In the genomic region with DNA sequence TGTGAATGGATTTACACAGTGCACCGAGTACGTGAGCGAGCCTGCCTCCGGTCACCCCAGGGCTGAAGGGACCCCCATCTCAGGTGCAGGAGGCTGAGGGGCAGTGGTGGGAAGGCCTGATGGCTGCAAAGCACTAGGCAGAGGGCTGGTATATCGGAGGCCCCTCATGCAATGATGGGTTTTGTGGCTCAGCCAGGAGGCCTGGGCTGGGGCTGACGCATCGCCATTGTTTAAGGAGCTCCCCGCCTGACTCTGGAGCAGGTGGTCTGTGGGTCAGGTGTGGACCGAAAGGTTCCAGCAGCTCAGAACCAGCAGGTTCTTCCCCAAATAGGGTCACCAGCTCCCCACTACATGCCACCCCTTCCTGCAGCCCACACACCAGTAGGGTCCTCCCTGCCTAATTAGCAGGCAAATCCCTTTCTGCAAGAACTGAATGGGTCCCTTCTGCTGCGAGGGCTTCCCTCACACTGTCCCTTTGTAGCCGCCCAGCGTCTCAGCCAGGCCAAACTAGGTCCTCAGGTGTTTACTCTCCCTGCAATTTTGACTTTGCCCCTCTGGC, we compare ENCODE assay signal across 20 cellular contexts.
"Had no signal": no experiment of that assay in that cellular context is flagged by ENCODE, and none has a peak within 500 bp of the region (broad histone marks: within the 10 kb centered on the region; RNA-seq: fewer than 3 reads in every experiment).

No MANE protein-coding gene starts in this region.

- H3K36me3 Mint-ChIP-seq: stimulated activated effector memory CD8-positive, alpha-beta T cell treated with anti-CD3 and anti-CD28 coated beads, Interleukin-12 subunit alpha, Interleukin-12 subunit beta, amount 100 ng/mL, for 72 hours had no signal

- H3K36me3 ChIP-seq: gastroesophageal sphincter, left ventricle myocardium inferior, ovary, right atrium auricular region, transverse colon had no signal

- H3K4me2 ChIP-seq: smooth muscle cell had no signal

- H3K9me3 Mint-ChIP-seq: naive thymus-derived CD4-positive, alpha-beta T cell; nephron progenitor cell; stimulated activated effector memory CD8-positive, alpha-beta T cell treated with anti-CD3 and anti-CD28 coated beads, Interleukin-12 subunit alpha, Interleukin-12 subunit beta, amount 100 ng/mL, for 72 hours had no signal

- H3K4me3 Mint-ChIP-seq: naive thymus-derived CD4-positive, alpha-beta T cell; nephron progenitor cell; stimulated activated effector memory CD8-positive, alpha-beta T cell treated with anti-CD3 and anti-CD28 coated beads, Interleukin-12 subunit alpha, Interleukin-12 subunit beta, amount 100 ng/mL, for 72 hours had no signal

- H3K27ac ChIP-seq: dorsolateral prefrontal cortex, gastroesophageal sphincter, left ventricle myocardium inferior, ovary, right atrium auricular region, transverse colon had no signal

- H3K4me1 Mint-ChIP-seq: stimulated activated effector memory CD8-positive, alpha-beta T cell treated with anti-CD3 and anti-CD28 coated beads, Interleukin-12 subunit alpha, Interleukin-12 subunit beta, amount 100 ng/mL, for 72 hours had no signal

- H3K27ac Mint-ChIP-seq: naive thymus-derived CD4-positive, alpha-beta T cell; nephron progenitor cell; stimulated activated effector memory CD8-positive, alpha-beta T cell treated with anti-CD3 and anti-CD28 coated beads, Interleukin-12 subunit alpha, Interleukin-12 subunit beta, amount 100 ng/mL, for 72 hours had no signal

- H3K27me3 ChIP-seq: dorsolateral prefrontal cortex, gastroesophageal sphincter, ovary, right atrium auricular region had no signal

- FAIRE-seq: urothelium cell line had no signal

- ATAC-seq: esophagus mucosa; gastroesophageal sphincter; naive thymus-derived CD4-positive, alpha-beta T cell; stimulated activated effector memory CD8-positive, alpha-beta T cell treated with anti-CD3 and anti-CD28 coated beads, Interleukin-12 subunit alpha, Interleukin-12 subunit beta, amount 100 ng/mL, for 72 hours; stimulated activated naive CD8-positive, alpha-beta T cell treated with anti-CD3 and anti-CD28 coated beads, Interleukin-15, Interleukin-2, amounts not matched to agents 100 U/mL and 50 U/mL, for 24 hours had no signal

- H3K4me3 ChIP-seq: dorsolateral prefrontal cortex, gastroesophageal sphincter, left ventricle myocardium inferior, lung, ovary, right atrium auricular region, smooth muscle cell, transverse colon had no signal

- H3K9me3 ChIP-seq: gastroesophageal sphincter, left ventricle myocardium inferior, ovary, right atrium auricular region, transverse colon had no signal

- DNase-seq: central memory CD4-positive, alpha-beta T cell; cortex of kidney; effector CD8-positive, alpha-beta T cell; glutamatergic neuron; left ventricle myocardium inferior; naive thymus-derived CD4-positive, alpha-beta T cell; nephron progenitor cell; stimulated activated CD4-positive, alpha-beta T cell treated with anti-CD3 and anti-CD28 coated beads, Interleukin-4, amount 100 ng/mL, for 1 hour; stimulated activated CD8-positive, alpha-beta memory T cell treated with anti-CD3 and anti-CD28 coated beads, Interleukin-4, amount 100 ng/mL, for 48 hours; stimulated activated naive CD8-positive, alpha-beta T cell treated with anti-CD3 and anti-CD28 coated beads, Interleukin-15, Interleukin-2, amounts not matched to agents 100 U/mL and 50 U/mL, for 24 hours; transverse colon had no signal
